In genomic region chr2:178425255-178425827, GRCh38 we compare ENCODE assay signal across 31 cellular contexts.
"Had no signal": no experiment of that assay in that cellular context is flagged by ENCODE, and none has a peak within 500 bp of the region (broad histone marks: within the 10 kb centered on the region; RNA-seq: fewer than 3 reads in every experiment).

No MANE protein-coding gene starts in this region.

- H3K9me3 ChIP-seq: ascending aorta, body of pancreas had no signal

- H3K36me3 ChIP-seq: breast epithelium had no signal

- FAIRE-seq: astrocyte, bronchial epithelial cell had no signal

- DNase-seq: activated effector memory CD4-positive, alpha-beta T cell treated with anti-CD3 and anti-CD28 coated beads, Interleukin-2, amount 50 U/mL, for 16 hours; activated effector memory CD4-positive, alpha-beta T cell treated with Interleukin-2 at 50 U/mL for 16 hours; activated gamma-delta T cell; activated gamma-delta T cell treated with Interleukin-2 at 50 U/mL for 16 hours; activated naive CD4-positive, alpha-beta T cell; activated naive CD4-positive, alpha-beta T cell treated with anti-CD3 and anti-CD28 coated beads for 36 hours; activated naive CD4-positive, alpha-beta T cell treated with anti-CD3 and anti-CD28 coated beads, Interleukin-2, amount 10 ng/mL, durations not matched to agents 7 days and 5 days; activated naive CD4-positive, alpha-beta T cell treated with anti-CD3 and anti-CD28 coated beads, Interleukin-2, amount 50 U/mL, for 16 hours; activated naive CD4-positive, alpha-beta T cell treated with Interleukin-2 at 50 U/mL for 16 hours; activated naive CD8-positive, alpha-beta T cell treated with anti-CD3 and anti-CD28 coated beads for 36 hours; activated naive CD8-positive, alpha-beta T cell treated with anti-CD3 and anti-CD28 coated beads, Interleukin-2, amount 10 ng/mL, durations not matched to agents 7 days and 5 days; activated naive CD8-positive, alpha-beta T cell treated with anti-CD3 and anti-CD28 coated beads, Interleukin-2, amount 50 U/mL, for 24 hours; activated T-cell treated with anti-CD3 and anti-CD28 coated beads, Interleukin-2, amount 50 U/mL, for 24 hours; activated T-cell treated with anti-CD3 and anti-CD28 coated beads, Interleukin-2, amount 50 U/mL, for 4 hours; activated T-cell treated with anti-CD3 and anti-CD28 coated beads, Interleukin-2, amount 50 U/mL, for 48 hours; activated T-cell treated with anti-CD3 and anti-CD28 coated beads, Interleukin-2, amount 50 U/mL, for 72 hours; adrenal gland; amniotic stem cell; amygdala; anterior cingulate cortex; aorta; body of pancreas; brain microvascular endothelial cell; caudate nucleus; central memory CD4-positive, alpha-beta T cell; cerebellar nuclear complex had no signal

- H3K27ac ChIP-seq: adrenal gland, ascending aorta, body of pancreas, brain microvascular endothelial cell, breast epithelium, cardiac muscle cell had no signal

- H3K4me3 ChIP-seq: adrenal gland, ascending aorta, body of pancreas, breast epithelium, cardiac muscle cell had no signal

- H3K4me1 ChIP-seq: adrenal gland, ascending aorta, body of pancreas, breast epithelium had no signal

- H3K27me3 ChIP-seq: adrenal gland, ascending aorta, body of pancreas, brain microvascular endothelial cell, breast epithelium, cardiac muscle cell had no signal
